Comparison of ENCODE assay signal across 16 cellular contexts in the genomic region with DNA sequence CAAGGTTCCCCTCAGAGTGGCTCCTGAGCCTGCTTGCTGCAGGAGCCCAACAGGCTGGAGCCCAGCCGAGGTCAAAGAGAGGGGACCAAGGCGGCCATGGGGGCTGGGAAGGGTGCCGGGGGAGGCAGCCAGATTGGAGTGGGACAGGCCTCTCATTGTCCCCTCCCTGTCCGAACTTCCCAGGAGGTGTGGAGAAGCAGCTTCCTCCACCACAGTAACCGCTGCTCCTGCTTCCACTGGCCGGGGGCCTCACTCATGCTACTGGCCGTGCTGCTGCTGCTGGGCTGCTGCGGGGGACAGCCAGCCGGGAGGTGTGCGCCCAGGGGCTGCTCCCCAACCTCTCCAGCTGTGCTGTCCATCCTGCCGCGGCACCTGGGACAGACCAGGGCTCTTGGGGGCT.
"Had no signal": no experiment of that assay in that cellular context is flagged by ENCODE, and none has a peak within 500 bp of the region (broad histone marks: within the 10 kb centered on the region; RNA-seq: fewer than 3 reads in every experiment).

No MANE protein-coding gene starts in this region.

- H3K4me3 Mint-ChIP-seq: activated naive CD8-positive, alpha-beta T cell treated with anti-CD3 and anti-CD28 coated beads for 36 hours; brain; WTC11 had no signal

- H3K27me3 ChIP-seq: sigmoid colon, tibial artery had no signal

- H3K9me3 Mint-ChIP-seq: activated naive CD8-positive, alpha-beta T cell treated with anti-CD3 and anti-CD28 coated beads for 36 hours; activated T-helper 1 cell treated with anti-CD3 and anti-CD28 coated beads, Interleukin-12 subunit alpha, Interleukin-12 subunit beta, Interleukin-2, Interleukin-4 antibody, amounts not matched to agents 30 ng/mL and 10 ng/mL and 1 ng/mL, durations not matched to agents 14 hours and 24 hours and 36 hours; brain; WTC11 had no signal

- H3K27ac ChIP-seq: prostate gland, sigmoid colon, tibial artery had no signal

- H3K4me1 ChIP-seq: prostate gland had no signal

- H3K9me3 ChIP-seq: prostate gland, sigmoid colon, tibial artery had no signal

- H3K36me3 Mint-ChIP-seq: natural killer cell treated with Interleukin-12 subunit alpha and Interleukin-12 subunit beta and Interleukin-15 and Interleukin-18, amount 100 ng/mL, for 72 hours; WTC11 had no signal

- DNase-seq: activated CD4-positive, alpha-beta T cell treated with anti-CD3 and anti-CD28 coated beads for 48 hours; activated CD8-positive, alpha-beta memory T cell treated with anti-CD3 and anti-CD28 coated beads for 24 hours; activated naive CD8-positive, alpha-beta T cell treated with anti-CD3 and anti-CD28 coated beads for 36 hours; amygdala; cerebellar nuclear complex; dermis blood vessel endothelial cell; sigmoid colon; stimulated activated CD4-positive, alpha-beta T cell treated with anti-CD3 and anti-CD28 coated beads, Interleukin-12 subunit alpha, Interleukin-12 subunit beta, amount 100 ng/mL, for 4 hours; stimulated activated CD4-positive, alpha-beta T cell treated with anti-CD3 and anti-CD28 coated beads, Interleukin-2, amount 100 ng/mL, for 24 hours; T-helper 2 cell; tibial artery had no signal

- H3K27me3 Mint-ChIP-seq: activated naive CD8-positive, alpha-beta T cell treated with anti-CD3 and anti-CD28 coated beads for 36 hours; brain; natural killer cell treated with Interleukin-12 subunit alpha and Interleukin-12 subunit beta and Interleukin-15 and Interleukin-18, amount 100 ng/mL, for 72 hours had no signal

- H3K4me3 ChIP-seq: prostate gland, sigmoid colon, tibial artery had no signal

- H3K36me3 ChIP-seq: prostate gland had no signal
